In the genomic region with DNA sequence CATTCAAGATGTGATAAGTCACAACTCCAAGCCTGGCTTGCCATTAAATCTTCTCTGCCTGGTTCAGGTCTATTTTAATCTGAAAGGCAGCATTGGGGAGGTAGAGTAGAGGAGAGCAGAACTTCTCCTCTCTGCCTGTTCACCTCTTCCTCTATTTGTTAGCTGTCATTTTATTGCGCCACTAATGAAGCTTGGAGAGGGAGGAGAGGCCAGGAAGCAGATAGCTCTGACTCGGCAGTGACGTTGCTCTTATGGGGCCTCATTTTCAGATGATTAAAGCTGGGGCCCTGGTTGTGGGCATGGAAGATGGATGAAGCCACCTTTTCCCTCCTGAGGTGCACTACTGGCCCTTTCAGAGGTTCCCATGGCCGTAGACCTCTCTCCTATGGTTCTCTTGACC, we compare ENCODE assay signal across 20 cellular contexts.
"Had no signal": no experiment of that assay in that cellular context is flagged by ENCODE, and none has a peak within 500 bp of the region (broad histone marks: within the 10 kb centered on the region; RNA-seq: fewer than 3 reads in every experiment).

No MANE protein-coding gene starts in this region.

- H3K4me3 Mint-ChIP-seq: activated CD4-positive, alpha-beta T cell treated with anti-CD3 and anti-CD28 coated beads, Interleukin-2, amount 10 ng/mL, durations not matched to agents 7 days and 5 days; activated T-helper 17 cell treated with anti-CD3 and anti-CD28 coated beads, Interleukin-2, amount 50 U/mL, for 72 hours; memory B cell; natural killer cell; stimulated activated effector memory CD8-positive, alpha-beta T cell treated with anti-CD3 and anti-CD28 coated beads, Interleukin-12 subunit alpha, Interleukin-12 subunit beta, amount 100 ng/mL, for 72 hours; T-helper 1 cell treated with Interleukin-12 subunit alpha and Interleukin-12 subunit beta and Interleukin-4 antibody, amounts not matched to agents 30 μg/mL and 1 μg/mL, for 36 hours had no signal

- DNase-seq: activated CD4-positive, alpha-beta T cell treated with anti-CD3 and anti-CD28 coated beads, Interleukin-2, amount 10 ng/mL, durations not matched to agents 7 days and 5 days; activated CD4-positive, CD25-positive, alpha-beta regulatory T cell; activated CD8-positive, alpha-beta memory T cell treated with anti-CD3 and anti-CD28 coated beads for 24 hours; activated naive CD4-positive, alpha-beta T cell treated with anti-CD3 and anti-CD28 coated beads, Interleukin-2, amount 50 U/mL, for 16 hours; kidney; left ventricle myocardium inferior; mucosa of descending colon; natural killer cell; posterior cingulate gyrus; retina; stimulated activated CD4-positive, alpha-beta T cell treated with anti-CD3 and anti-CD28 coated beads, Interleukin-12 subunit alpha, Interleukin-12 subunit beta, amount 100 ng/mL, for 4 hours; stimulated activated CD4-positive, alpha-beta T cell treated with anti-CD3 and anti-CD28 coated beads, Interleukin-2, amount 100 ng/mL, for 24 hours had no signal

- H3K27ac Mint-ChIP-seq: activated CD4-positive, alpha-beta T cell treated with anti-CD3 and anti-CD28 coated beads, Interleukin-2, amount 10 ng/mL, durations not matched to agents 7 days and 5 days; activated T-helper 17 cell treated with anti-CD3 and anti-CD28 coated beads, Interleukin-2, amount 50 U/mL, for 72 hours; memory B cell; natural killer cell; stimulated activated effector memory CD8-positive, alpha-beta T cell treated with anti-CD3 and anti-CD28 coated beads, Interleukin-12 subunit alpha, Interleukin-12 subunit beta, amount 100 ng/mL, for 72 hours; T-helper 1 cell treated with Interleukin-12 subunit alpha and Interleukin-12 subunit beta and Interleukin-4 antibody, amounts not matched to agents 30 μg/mL and 1 μg/mL, for 36 hours had no signal

- H3K27me3 Mint-ChIP-seq: activated CD4-positive, alpha-beta T cell treated with anti-CD3 and anti-CD28 coated beads, Interleukin-2, amount 10 ng/mL, durations not matched to agents 7 days and 5 days; activated T-helper 17 cell treated with anti-CD3 and anti-CD28 coated beads, Interleukin-2, amount 50 U/mL, for 72 hours had no signal

- H3K36me3 ChIP-seq: cardiac muscle cell, esophagus muscularis mucosa, left ventricle myocardium inferior, thoracic aorta had no signal

- H3K4me1 Mint-ChIP-seq: activated CD4-positive, alpha-beta T cell treated with anti-CD3 and anti-CD28 coated beads, Interleukin-2, amount 10 ng/mL, durations not matched to agents 7 days and 5 days; natural killer cell; stimulated activated effector memory CD8-positive, alpha-beta T cell treated with anti-CD3 and anti-CD28 coated beads, Interleukin-12 subunit alpha, Interleukin-12 subunit beta, amount 100 ng/mL, for 72 hours had no signal

- H3K9me3 ChIP-seq: esophagus muscularis mucosa, left ventricle myocardium inferior, mucosa of descending colon, thoracic aorta had no signal

- H3K36me3 Mint-ChIP-seq: memory B cell; natural killer cell; stimulated activated effector memory CD8-positive, alpha-beta T cell treated with anti-CD3 and anti-CD28 coated beads, Interleukin-12 subunit alpha, Interleukin-12 subunit beta, amount 100 ng/mL, for 72 hours had no signal

- H3K27ac ChIP-seq: cardiac muscle cell, esophagus muscularis mucosa, hepatocyte, left ventricle myocardium inferior, thoracic aorta had no signal

- H3K9me3 Mint-ChIP-seq: activated CD4-positive, alpha-beta T cell treated with anti-CD3 and anti-CD28 coated beads, Interleukin-2, amount 10 ng/mL, durations not matched to agents 7 days and 5 days; activated T-helper 17 cell treated with anti-CD3 and anti-CD28 coated beads, Interleukin-2, amount 50 U/mL, for 72 hours; natural killer cell; stimulated activated effector memory CD8-positive, alpha-beta T cell treated with anti-CD3 and anti-CD28 coated beads, Interleukin-12 subunit alpha, Interleukin-12 subunit beta, amount 100 ng/mL, for 72 hours; T-helper 1 cell treated with Interleukin-12 subunit alpha and Interleukin-12 subunit beta and Interleukin-4 antibody, amounts not matched to agents 30 μg/mL and 1 μg/mL, for 36 hours had no signal

- H3K4me3 ChIP-seq: cardiac muscle cell, esophagus muscularis mucosa, hepatocyte, left ventricle myocardium inferior, mucosa of descending colon, thoracic aorta had no signal

- H3K27me3 ChIP-seq: cardiac muscle cell, esophagus muscularis mucosa, hepatocyte had no signal

- ATAC-seq: activated T-helper 17 cell treated with anti-CD3 and anti-CD28 coated beads, Interleukin-2, amount 50 U/mL, for 72 hours; mucosa of descending colon; stimulated activated effector memory CD8-positive, alpha-beta T cell treated with anti-CD3 and anti-CD28 coated beads, Interleukin-12 subunit alpha, Interleukin-12 subunit beta, amount 100 ng/mL, for 72 hours had no signal
